Comparison of ENCODE assay signal across 17 cellular contexts in the genomic region with DNA sequence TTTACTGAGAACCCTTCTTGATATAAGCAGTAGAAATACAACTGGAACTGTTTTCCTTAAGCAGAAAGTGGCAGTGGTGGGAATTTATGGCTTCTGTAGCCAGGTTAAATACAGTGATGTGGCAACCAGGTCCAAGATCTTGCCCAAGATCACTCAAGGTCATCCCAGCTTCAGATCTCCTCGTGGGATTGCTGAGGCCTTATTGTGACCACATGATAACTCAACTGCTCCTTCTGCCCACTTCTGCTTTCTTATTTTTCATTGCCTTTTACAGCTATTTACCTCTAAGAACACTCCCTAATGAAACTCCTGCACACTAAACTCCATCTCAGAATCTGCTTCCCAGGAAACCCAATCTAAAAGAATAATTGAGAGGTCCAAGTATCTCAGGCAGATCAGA. TPM values are rescaled to one million over a fixed set of nuclear protein-coding genes. Genes with fewer than 3 reads are reported as not detected.
"Had no signal": no experiment of that assay in that cellular context is flagged by ENCODE, and none has a peak within 500 bp of the region (broad histone marks: within the 10 kb centered on the region; RNA-seq: fewer than 3 reads in every experiment).

No MANE protein-coding gene starts in this region.

- H3K36me3 ChIP-seq: ascending aorta, lower lobe of right lung, ovary, thyroid gland had no signal

- H3K27me3 Mint-ChIP-seq: activated CD8-positive, alpha-beta memory T cell treated with anti-CD3 and anti-CD28 coated beads, Interleukin-2, amount 10 ng/mL, durations not matched to agents 7 days and 5 days; activated naive CD8-positive, alpha-beta T cell treated with anti-CD3 and anti-CD28 coated beads, Interleukin-2, amount 50 U/mL, for 24 hours had no signal

- H3K27ac Mint-ChIP-seq: activated CD8-positive, alpha-beta memory T cell treated with anti-CD3 and anti-CD28 coated beads, Interleukin-2, amount 10 ng/mL, durations not matched to agents 7 days and 5 days; activated naive CD4-positive, alpha-beta T cell treated with anti-CD3 and anti-CD28 coated beads for 36 hours; activated naive CD8-positive, alpha-beta T cell treated with anti-CD3 and anti-CD28 coated beads, Interleukin-2, amount 50 U/mL, for 24 hours; activated T-helper 2 cell treated with anti-CD3 and anti-CD28 coated beads, Interferon-gamma antibody, Interleukin-2, Interleukin-4, amounts not matched to agents 10 μg/mL and 5 μg/mL and 100 μg/mL, durations not matched to agents 14 hours and 24 hours and 36 hours; stimulated activated naive B cell treated with anti-CD40 and anti-IgM and Interleukin-4, amounts not matched to agents 10 μg/mL and 1 μg/mL and 100 μg/mL, for 72 hours had no signal

- H3K9me3 ChIP-seq: lower lobe of right lung, thyroid gland had no signal

- H3K4me1 ChIP-seq: ascending aorta, lower lobe of right lung, thyroid gland had no signal

- H3K36me3 Mint-ChIP-seq: activated CD8-positive, alpha-beta memory T cell treated with anti-CD3 and anti-CD28 coated beads, Interleukin-2, amount 10 ng/mL, durations not matched to agents 7 days and 5 days had no signal

- H3K4me3 ChIP-seq: ascending aorta, lower lobe of right lung, ovary, thyroid gland had no signal

- H3K27me3 ChIP-seq: ascending aorta, ovary, thyroid gland had no signal

- H3K9me3 Mint-ChIP-seq: activated naive CD4-positive, alpha-beta T cell treated with anti-CD3 and anti-CD28 coated beads for 36 hours; activated naive CD8-positive, alpha-beta T cell treated with anti-CD3 and anti-CD28 coated beads, Interleukin-2, amount 50 U/mL, for 24 hours; activated T-helper 2 cell treated with anti-CD3 and anti-CD28 coated beads, Interferon-gamma antibody, Interleukin-2, Interleukin-4, amounts not matched to agents 10 μg/mL and 5 μg/mL and 100 μg/mL, durations not matched to agents 14 hours and 24 hours and 36 hours had no signal

- DNase-seq: activated CD4-positive, alpha-beta T cell treated with anti-CD3 and anti-CD28 coated beads, Interleukin-2, amount 50 U/mL, for 48 hours; activated CD8-positive, alpha-beta memory T cell treated with anti-CD3 and anti-CD28 coated beads, Interleukin-2, amount 10 ng/mL, durations not matched to agents 7 days and 5 days; activated naive CD4-positive, alpha-beta T cell treated with anti-CD3 and anti-CD28 coated beads for 36 hours; activated naive CD8-positive, alpha-beta T cell treated with anti-CD3 and anti-CD28 coated beads, Interleukin-2, amount 50 U/mL, for 24 hours; activated T-cell treated with anti-CD3 and anti-CD28 coated beads, Interleukin-2, amount 50 U/mL, for 1 hour; foreskin melanocyte; lower lobe of right lung; ovary; stimulated activated naive B cell treated with anti-CD40 and anti-IgM and Interleukin-4, amounts not matched to agents 10 μg/mL and 1 μg/mL and 100 μg/mL, for 72 hours; thyroid gland had no signal

- H3K27ac ChIP-seq: ascending aorta, epithelial cell of prostate, lower lobe of right lung, ovary, thyroid gland, VCaP had no signal

- ATAC-seq: activated CD8-positive, alpha-beta memory T cell treated with anti-CD3 and anti-CD28 coated beads, Interleukin-2, amount 10 ng/mL, durations not matched to agents 7 days and 5 days; activated naive CD8-positive, alpha-beta T cell treated with anti-CD3 and anti-CD28 coated beads, Interleukin-2, amount 50 U/mL, for 24 hours; lower lobe of right lung had no signal

- H3K4me3 Mint-ChIP-seq: activated CD8-positive, alpha-beta memory T cell treated with anti-CD3 and anti-CD28 coated beads, Interleukin-2, amount 10 ng/mL, durations not matched to agents 7 days and 5 days; activated naive CD4-positive, alpha-beta T cell treated with anti-CD3 and anti-CD28 coated beads for 36 hours; activated naive CD8-positive, alpha-beta T cell treated with anti-CD3 and anti-CD28 coated beads, Interleukin-2, amount 50 U/mL, for 24 hours; stimulated activated naive B cell treated with anti-CD40 and anti-IgM and Interleukin-4, amounts not matched to agents 10 μg/mL and 1 μg/mL and 100 μg/mL, for 72 hours had no signal

- FAIRE-seq: bronchial epithelial cell, urothelium cell line had no signal

RNA-seq across cellular contexts. Expression of a gene that starts 12.4 kb away (rescaled TPM):
- total RNA-seq: activated CD8-positive, alpha-beta memory T cell treated with anti-CD3 and anti-CD28 coated beads, Interleukin-2, amount 10 ng/mL, durations not matched to agents 7 days and 5 days; bronchial epithelial cell; dermis microvascular lymphatic vessel endothelial cell had no signal
